ENCODE assay signal across 8 cellular contexts in the genomic region with DNA sequence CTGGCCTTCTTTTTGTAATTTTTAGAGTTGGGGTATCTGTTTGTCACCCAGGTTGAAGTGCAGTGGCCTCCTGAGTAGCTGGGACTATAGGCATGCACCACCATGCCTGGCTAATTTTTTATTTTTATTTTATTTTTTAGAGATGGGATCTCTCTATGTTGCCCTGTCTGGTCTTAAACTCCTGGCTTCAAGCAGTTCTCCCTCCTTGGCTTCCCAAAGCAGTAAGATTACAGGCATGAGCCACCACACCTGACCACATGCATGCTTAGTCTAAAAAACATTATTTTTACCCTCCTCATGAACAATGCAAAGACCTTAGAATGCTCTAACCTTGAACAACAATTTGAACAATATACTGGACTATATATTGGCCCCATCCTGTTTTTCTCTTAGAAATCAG.
"Had no signal": no experiment of that assay in that cellular context is flagged by ENCODE, and none has a peak within 500 bp of the region (broad histone marks: within the 10 kb centered on the region; RNA-seq: fewer than 3 reads in every experiment).

No MANE protein-coding gene starts in this region.

- FAIRE-seq: H1, H54, HTR-8/SVneo had no signal

- DNase-seq: H9, HCEC 1CT, HFFc6, KG1 had no signal

- H2AFZ ChIP-seq: GM23338 had no signal

- ATAC-seq: GM23338 had no signal

- H3K4me3 ChIP-seq: GM23338 had no signal

- H3K4me2 ChIP-seq: GM23338 had no signal
